17 cellular contexts compared by ENCODE assay signal in the genomic region with DNA sequence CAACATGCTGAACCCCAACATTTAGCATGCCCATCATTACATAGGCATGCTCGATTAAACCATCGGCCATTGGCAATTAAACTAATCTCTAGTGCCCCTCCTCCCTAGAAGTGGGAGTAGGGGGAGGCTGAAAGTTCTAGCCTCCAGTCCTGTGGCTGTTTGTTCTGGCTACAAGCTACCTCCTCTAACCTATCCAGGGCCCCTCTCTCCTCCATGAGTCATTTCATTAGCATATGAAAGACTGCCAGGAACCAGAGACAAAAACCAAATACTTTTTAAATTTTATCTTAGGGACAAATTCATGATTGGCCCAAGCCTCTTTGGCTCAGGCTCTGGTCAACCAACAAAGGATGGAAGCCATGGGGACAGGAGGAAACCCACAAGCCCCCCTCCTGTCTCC.
"Had no signal": no experiment of that assay in that cellular context is flagged by ENCODE, and none has a peak within 500 bp of the region (broad histone marks: within the 10 kb centered on the region; RNA-seq: fewer than 3 reads in every experiment).

No MANE protein-coding gene starts in this region.

- H3K27ac Mint-ChIP-seq: activated CD4-positive, alpha-beta T cell treated with anti-CD3 and anti-CD28 coated beads, Interleukin-2, amount 10 ng/mL, durations not matched to agents 24 days and 14 days; activated naive CD8-positive, alpha-beta T cell treated with anti-CD3 and anti-CD28 coated beads for 36 hours; immature natural killer cell; progenitor cell of endocrine pancreas; stimulated activated naive B cell treated with anti-CD40 and anti-IgM and Interleukin-4, amounts not matched to agents 10 μg/mL and 1 μg/mL and 100 μg/mL, for 72 hours had no signal

- H3K27ac ChIP-seq: dorsolateral prefrontal cortex, hepatocyte, right atrium auricular region, thyroid gland, vagina had no signal

- H3K4me1 ChIP-seq: right atrium auricular region, thyroid gland, vagina had no signal

- DNase-seq: activated CD4-positive, alpha-beta T cell treated with anti-CD3 and anti-CD28 coated beads, Interleukin-2, amount 10 ng/mL, durations not matched to agents 24 days and 14 days; activated CD4-positive, CD25-positive, alpha-beta regulatory T cell; activated CD8-positive, alpha-beta memory T cell treated with anti-CD3 and anti-CD28 coated beads for 24 hours; activated naive CD8-positive, alpha-beta T cell treated with anti-CD3 and anti-CD28 coated beads for 36 hours; anterior cingulate cortex; dorsolateral prefrontal cortex; immature natural killer cell; left colon; midbrain; stimulated activated CD4-positive, alpha-beta T cell treated with anti-CD3 and anti-CD28 coated beads, Interleukin-2, amount 100 ng/mL, for 48 hours; stimulated activated naive B cell treated with anti-CD40 and anti-IgM and Interleukin-4, amounts not matched to agents 10 μg/mL and 1 μg/mL and 100 μg/mL, for 72 hours; thyroid gland had no signal

- H3K4me3 ChIP-seq: dorsolateral prefrontal cortex, hepatocyte, lung, right atrium auricular region, thyroid gland, vagina had no signal

- H3K9me3 ChIP-seq: right atrium auricular region, thyroid gland, vagina had no signal

- H3K4me3 Mint-ChIP-seq: activated CD4-positive, alpha-beta T cell treated with anti-CD3 and anti-CD28 coated beads, Interleukin-2, amount 10 ng/mL, durations not matched to agents 24 days and 14 days; activated naive CD8-positive, alpha-beta T cell treated with anti-CD3 and anti-CD28 coated beads for 36 hours; immature natural killer cell; stimulated activated naive B cell treated with anti-CD40 and anti-IgM and Interleukin-4, amounts not matched to agents 10 μg/mL and 1 μg/mL and 100 μg/mL, for 72 hours had no signal

- ATAC-seq: left colon; stimulated activated naive B cell treated with anti-CD40 and anti-IgM and Interleukin-4, amounts not matched to agents 10 μg/mL and 1 μg/mL and 100 μg/mL, for 72 hours had no signal

- H3K4me1 Mint-ChIP-seq: activated CD4-positive, alpha-beta T cell treated with anti-CD3 and anti-CD28 coated beads, Interleukin-2, amount 10 ng/mL, durations not matched to agents 24 days and 14 days; activated naive CD8-positive, alpha-beta T cell treated with anti-CD3 and anti-CD28 coated beads for 36 hours; immature natural killer cell; stimulated activated naive B cell treated with anti-CD40 and anti-IgM and Interleukin-4, amounts not matched to agents 10 μg/mL and 1 μg/mL and 100 μg/mL, for 72 hours had no signal

- H3K27me3 ChIP-seq: dorsolateral prefrontal cortex, hepatocyte, right atrium auricular region, thyroid gland, vagina had no signal

- H3K36me3 Mint-ChIP-seq: activated naive CD8-positive, alpha-beta T cell treated with anti-CD3 and anti-CD28 coated beads for 36 hours; immature natural killer cell; stimulated activated naive B cell treated with anti-CD40 and anti-IgM and Interleukin-4, amounts not matched to agents 10 μg/mL and 1 μg/mL and 100 μg/mL, for 72 hours had no signal

- H3K36me3 ChIP-seq: right atrium auricular region, thyroid gland, vagina had no signal

- H3K9me3 Mint-ChIP-seq: activated CD4-positive, alpha-beta T cell treated with anti-CD3 and anti-CD28 coated beads, Interleukin-2, amount 10 ng/mL, durations not matched to agents 24 days and 14 days; activated naive CD8-positive, alpha-beta T cell treated with anti-CD3 and anti-CD28 coated beads for 36 hours; stimulated activated naive B cell treated with anti-CD40 and anti-IgM and Interleukin-4, amounts not matched to agents 10 μg/mL and 1 μg/mL and 100 μg/mL, for 72 hours had no signal
